ENCODE assay signal across 10 cellular contexts in the genomic region with DNA sequence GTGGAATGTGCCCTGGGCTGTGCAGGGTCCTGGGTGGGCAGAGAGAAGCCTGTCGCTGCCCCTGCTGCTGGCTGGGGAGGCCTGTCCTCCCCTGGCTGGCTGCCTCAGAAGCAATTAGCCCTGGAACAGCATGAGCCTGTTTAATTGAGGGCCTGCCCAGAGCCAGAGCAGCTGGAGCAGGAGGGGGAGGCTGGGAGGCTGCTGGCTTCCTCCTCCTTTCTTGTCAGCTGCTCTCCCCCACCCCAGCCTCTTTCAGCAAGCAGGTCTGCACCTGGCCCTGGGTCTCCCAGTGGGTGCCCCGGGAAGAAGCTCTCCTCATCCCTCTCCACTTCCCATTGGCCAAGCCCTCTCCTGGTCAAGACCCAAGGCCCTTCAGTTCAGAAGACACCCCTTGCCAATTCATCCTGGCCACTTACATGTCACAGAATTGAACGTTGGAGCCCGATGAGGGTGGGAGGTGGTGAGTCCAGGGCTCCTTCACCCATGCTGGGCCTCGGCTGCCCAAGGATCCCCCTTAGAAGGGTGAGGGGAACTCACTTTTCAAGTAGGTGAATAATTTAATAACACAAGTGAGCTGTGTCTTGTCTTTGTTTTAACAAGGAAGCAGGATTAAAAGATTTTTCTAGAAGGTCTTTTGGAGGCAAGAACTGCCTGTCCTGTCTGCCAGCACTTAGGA. TPM values are rescaled to one million over a fixed set of nuclear protein-coding genes. Genes with fewer than 3 reads are reported as not detected.
DNase-seq lines count a peak whose midpoint lies in the region; ATAC-seq and TF ChIP-seq lines count a peak whose summit lies in the region.
"Had no signal": no experiment of that assay in that cellular context is flagged by ENCODE, and none has a peak within 500 bp of the region (broad histone marks: within the 10 kb centered on the region; RNA-seq: fewer than 3 reads in every experiment).

No MANE protein-coding gene starts in this region.

- TF ChIP-seq CTCF in HEK293 (tag by site-specific recombination; IDR thresholded peaks at IDR 0.05) (no peak), dorsolateral prefrontal cortex (IDR thresholded peaks at IDR 0.05 in 54 of 56, conservative IDR thresholded peaks at IDR 0.05 in 2 of 56; ENCODE audit: low read depth in 1 of 56, partially characterized antibody in 56 of 56) (no peak), ovary (IDR thresholded peaks at IDR 0.05) (no peak), type B pancreatic cell (conservative IDR thresholded peaks at IDR 0.05) (no peak)

- H3K36me3 ChIP-seq in HEK293 (ENCODE audit: control insufficient read depth in 2 of 2, insufficient read depth in 1 of 2, low read length in 2 of 2) (peaks cover 2 to 42% of the 10 kb centered on the region in 2 experiments; a peak in 2 of 3 replicates), ovary (no peaks in the 10 kb centered on the region)

- no peak for ATAC-seq in HG03457 (IDR thresholded peaks at IDR 0.05; ENCODE audit: unreplicated experiment)
- no peak for ATAC-seq in HG02840 (IDR thresholded peaks at IDR 0.05; ENCODE audit: low FRiP score, unreplicated experiment)

- peaks cover 25% of the 10 kb centered on the region for H3K4me1 Mint-ChIP-seq in type B pancreatic cell (ENCODE audit: unreplicated experiment)

- 19 to 32% (median 22%) methylated on average over 5 of the region's 5 CpGs for WGBS in ovary, 3 donors

- H3K36me3 Mint-ChIP-seq in type B pancreatic cell, result peaks cover 4% of the 10 kb centered on the region

- TF ChIP-seq POLR2A in ovary (IDR thresholded peaks at IDR 0.05), result no peak

- H3K4me1 ChIP-seq in HEK293 (ENCODE audit: control insufficient read depth, insufficient read depth, low read length) (no peaks in the 10 kb centered on the region), ovary (ENCODE audit: insufficient read depth) (peaks cover 8% of the 10 kb centered on the region)

- CTCF ChIA-PET in HEK293 (lab: Yijun Ruan, JAX), result interaction anchor here (0.5 to 5.8 kb wide), 3 partner anchors 57 to 141 kb away, joined by 3 to 63 read pairs (median 3); no protein-coding TSS in a partner anchor

- POLR2A ChIA-PET in HEK293 (lab: Yijun Ruan, JAX), result interaction anchor here (1.3 kb wide), 1 partner anchor 9 kb away, joined by 4 read pairs; no protein-coding TSS in a partner anchor

- H3K9me3 ChIP-seq in HEK293 (ENCODE audit: control insufficient read depth, insufficient read depth, low read depth, low read length) (no peaks in the 10 kb centered on the region), ovary (no peaks in the 10 kb centered on the region)
- H3K9me3 ChIP-seq: heart left ventricle had no signal

- H3K27me3 ChIP-seq in dorsolateral prefrontal cortex, result no peaks in the 10 kb centered on the region
- H3K27me3 ChIP-seq in ovary, result no peaks in the 10 kb centered on the region
- H3K27me3 ChIP-seq: heart left ventricle had no signal

- no peak overlapping the region for H3K4me3 ChIP-seq in HEK293 (ENCODE audit: low read depth, low read length)
- no peak overlapping the region for H3K4me3 ChIP-seq in dorsolateral prefrontal cortex
- H3K4me3 ChIP-seq in ovary, result no peak overlapping the region
- H3K4me3 ChIP-seq: heart left ventricle had no signal

- H3K27ac ChIP-seq in HEK293 (ENCODE audit: extremely low read depth, low read depth, low read length) (no peak overlapping the region), dorsolateral prefrontal cortex (peak overlapping the region in 46 of 59 donors; percentile 6 to 79 (median 61)), ovary (no peak overlapping the region)
- H3K27ac ChIP-seq: heart left ventricle had no signal

- no peak overlapping the region for H3K4me3 Mint-ChIP-seq in type B pancreatic cell

- TF ChIP-seq EP300 in ovary (IDR thresholded peaks at IDR 0.05), result no peak

- no peaks in the 10 kb centered on the region for H3K27me3 Mint-ChIP-seq in type B pancreatic cell

- H3K9me3 Mint-ChIP-seq in type B pancreatic cell, result no peaks in the 10 kb centered on the region

- intact Hi-C loops in dorsolateral prefrontal cortex (cut with DNase I), result no loop called here
- intact Hi-C loops in ovary (cut with DNase I), result loop anchor here in 2 of 4 donors (10.0 kb wide), 2 partner anchors 88 to 352 kb away; partner anchors contain the start of genes AHCYL1 (in 2 of the 2) and GNAI3 (in 1 of the 2)

- peak; percentile 70 for DNase-seq in NCI-H2227 treated with DMSO at 0.1 percent for 48 hours (lab: John Stamatoyannopoulos, UW)
- DNase-seq in dorsolateral prefrontal cortex, result peak in 6 of 10 donors; percentile 52 to 74 (median 66)
- DNase-seq in ovary, result peak; percentile 50 to 89 (median 81)
- no peak for DNase-seq in foreskin melanocyte
- DNase-seq in type B pancreatic cell (ENCODE audit: extremely low spot score, unreplicated experiment), result no peak
- DNase-seq: heart left ventricle had no signal

- H3K27ac Mint-ChIP-seq in type B pancreatic cell, result no peak overlapping the region

TF ChIP-seq in HEK293, 187 proteins besides CTCF, POLR2A, EP300 and RAD21:
- TF ChIP-seq ZBTB7A (tag by site-specific recombination; IDR thresholded peaks at IDR 0.05; ENCODE audit: low read depth), result no peak
- TF ChIP-seq ZSCAN30 (tag by site-specific recombination; IDR thresholded peaks at IDR 0.05), result peak; percentile 82
- peak; percentile 82 for TF ChIP-seq ZIC2 (tag by site-specific recombination; IDR thresholded peaks at IDR 0.05)
- TF ChIP-seq ZNF398 (tag by site-specific recombination; IDR thresholded peaks at IDR 0.05), result peak; percentile 62; the same call in 1 of the 2 replicates
- 0 out of 2 replicates have a peak, but pooled peaks have one; percentile 62 for TF ChIP-seq ZBTB17 (tag by site-specific recombination; IDR thresholded peaks at IDR 0.05)
- TF ChIP-seq GLIS1 (tag by site-specific recombination; IDR thresholded peaks at IDR 0.05), result peak; percentile 36; the same call in 1 of the 2 replicates
- TF ChIP-seq EGR2 (tag by site-specific recombination; IDR thresholded peaks at IDR 0.05; ENCODE audit: low read depth), result no peak
- peak; percentile 77 for TF ChIP-seq OSR2 (tag by site-specific recombination; IDR thresholded peaks at IDR 0.05)
- TF ChIP-seq ZNF341 (tag by site-specific recombination; IDR thresholded peaks at IDR 0.05; ENCODE audit: low read depth), result peak; percentile 66
- TF ChIP-seq ZNF664 (tag by site-specific recombination; IDR thresholded peaks at IDR 0.05), result peak; percentile 23; the same call in 1 of the 2 replicates
- TF ChIP-seq ZNF302 (tag by site-specific recombination; IDR thresholded peaks at IDR 0.05; ENCODE audit: low read depth), result no peak
- no peak for TF ChIP-seq SP2 (tag by site-specific recombination; IDR thresholded peaks at IDR 0.05)
- TF ChIP-seq ZNF423 (tag by site-specific recombination; IDR thresholded peaks at IDR 0.05), result peak; percentile 74; the same call in 1 of the 2 replicates
- TF ChIP-seq ZNF394 (tag by site-specific recombination; IDR thresholded peaks at IDR 0.05; ENCODE audit: borderline replicate concordance), result peak; percentile 68; the same call in 1 of the 2 replicates
- no peak for TF ChIP-seq MZF1 (tag by site-specific recombination; IDR thresholded peaks at IDR 0.05; ENCODE audit: borderline replicate concordance)
- TF ChIP-seq ZNF600 (tag by site-specific recombination; IDR thresholded peaks at IDR 0.05), result peak; percentile 69; the same call in 1 of the 2 replicates
- peak; percentile 70 for TF ChIP-seq SP7 (tag by site-specific recombination; IDR thresholded peaks at IDR 0.05)
- TF ChIP-seq ZNF184 (tag by site-specific recombination; IDR thresholded peaks at IDR 0.05), result no peak
- TF ChIP-seq IKZF3 (tag by site-specific recombination; IDR thresholded peaks at IDR 0.05), result peak; percentile 47; the same call in 1 of the 2 replicates
- TF ChIP-seq WT1 (tag by site-specific recombination; IDR thresholded peaks at IDR 0.05), result peak; percentile 67

RNA-seq across cellular contexts. Expression of gene AMPD2, which starts 13.2 kb away (rescaled TPM):
- total RNA-seq in dorsolateral prefrontal cortex (100 to 1,000 TPM in 94 of 120 experiments, 10 to 100 TPM in 26; 65.7 to 181 (median 115) TPM), ovary (10 to 100 TPM; 40.5 to 86.0 (median 64.8) TPM), type B pancreatic cell (ENCODE audit: low replicate concordance) (71.1 and 105 TPM in 2 replicates)
- polyA plus RNA-seq in ovary, result 10 to 100 TPM; 19.4 to 25.7 TPM

RNA-seq across cellular contexts. Expression of gene GNAT2, which starts 13.4 kb away (rescaled TPM):
- 1 to 10 TPM in 3 of 120 experiments, under 1 TPM in 12, not detected in 105; 0.29 to 1.9 (median 0.50) TPM for total RNA-seq in dorsolateral prefrontal cortex
- not detected for total RNA-seq in ovary
- polyA plus RNA-seq in ovary, result not detected
- not detected in 2 replicates for total RNA-seq in type B pancreatic cell (ENCODE audit: low replicate concordance)
- total RNA-seq: heart left ventricle, posterior vena cava had no signal
- polyA plus RNA-seq: heart left ventricle had no signal

RNA-seq across cellular contexts. Expression of gene GSTM4, which starts 23.1 kb away (rescaled TPM):
- 10 to 100 TPM; 22.6 to 66.7 (median 45.4) TPM for total RNA-seq in dorsolateral prefrontal cortex
- 10 to 100 TPM; 23.0 to 91.8 (median 47.2) TPM for total RNA-seq in ovary
- 100 to 1,000 TPM in 1 of 2 donors, 10 to 100 TPM in 1; 43.3 to 116 TPM for polyA plus RNA-seq in ovary
- total RNA-seq in type B pancreatic cell (ENCODE audit: low replicate concordance), result 37.5 and 42.2 TPM in 2 replicates

RNA-seq across cellular contexts. Expression of gene GSTM2, which starts 35.0 kb away (rescaled TPM):
- total RNA-seq in dorsolateral prefrontal cortex (100 to 1,000 TPM in 9 of 120 experiments, 10 to 100 TPM in 111; 32.2 to 150 (median 73.7) TPM), ovary (100 to 1,000 TPM; 101 to 318 (median 195) TPM), type B pancreatic cell (ENCODE audit: low replicate concordance) (26.8 and 75.6 TPM in 2 replicates)
- 100 to 1,000 TPM; 202 to 209 TPM for polyA plus RNA-seq in ovary

RNA-seq across cellular contexts. Expression of gene GSTM1, which starts 54.8 kb away (rescaled TPM):
- total RNA-seq in dorsolateral prefrontal cortex (100 to 1,000 TPM in 3 of 120 experiments, 10 to 100 TPM in 50, 1 to 10 TPM in 2, under 1 TPM in 6, not detected in 59; 0.52 to 114 (median 44.1) TPM), ovary (100 to 1,000 TPM in 2 of 7 donors, 10 to 100 TPM in 1, under 1 TPM in 1, not detected in 3; 0.32 to 482 (median 153) TPM), type B pancreatic cell (ENCODE audit: low replicate concordance) (6.6 and 37.3 TPM in 2 replicates)
- 100 to 1,000 TPM; 169 to 193 TPM for polyA plus RNA-seq in ovary
- total RNA-seq: posterior vena cava had no signal

Comparison
In these comparisons a context has a peak if more than half of its experiments do, and no peak if none do; other contexts are left out.
1. H3K27ac ChIP-seq: peak in dorsolateral prefrontal cortex (46 of 59); none in HEK293 (single experiment) and ovary (0 of 2).
2. DNase-seq: peak in NCI-H2227 treated with DMSO at 0.1 percent for 48 hours (single experiment), dorsolateral prefrontal cortex (6 of 10) and ovary (5 of 5); none in foreskin melanocyte (single experiment) and type B pancreatic cell (single experiment).